ENCODE assay signal across 19 cellular contexts in the genomic region with DNA sequence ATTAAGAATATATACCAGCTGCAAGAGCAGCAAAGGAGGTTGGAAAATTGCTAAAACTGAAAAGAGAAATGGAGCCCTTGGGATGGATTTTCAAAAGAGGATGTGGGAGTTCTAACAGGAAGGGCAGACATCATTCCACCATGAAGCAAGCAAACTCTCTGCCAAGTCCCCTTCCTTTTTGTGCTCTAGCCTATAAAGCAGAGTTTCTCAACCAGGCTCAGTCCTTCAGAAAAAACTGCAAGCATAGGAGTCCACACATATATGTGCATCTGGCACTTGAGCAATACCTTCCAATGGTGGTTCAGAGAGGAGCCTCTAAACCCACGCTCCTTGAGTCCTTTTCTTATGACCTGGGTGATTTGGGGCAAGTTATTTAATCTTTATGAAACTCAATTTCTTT.
"Had no signal": no experiment of that assay in that cellular context is flagged by ENCODE, and none has a peak within 500 bp of the region (broad histone marks: within the 10 kb centered on the region; RNA-seq: fewer than 3 reads in every experiment).

No MANE protein-coding gene starts in this region.

- H3K36me3 Mint-ChIP-seq: activated naive CD4-positive, alpha-beta T cell treated with anti-CD3 and anti-CD28 coated beads, Interleukin-2, amount 50 U/mL, for 72 hours; mesothelial cell of epicardium; stimulated activated memory B cell treated with anti-CD40 and anti-IgM and Interleukin-4, amounts not matched to agents 10 μg/mL and 1 μg/mL and 100 μg/mL, for 72 hours had no signal

- DNase-seq: activated B cell treated with CpG ODN at 0.5 μM for 24 hours; activated CD4-positive, alpha-beta T cell treated with anti-CD3 and anti-CD28 coated beads for 48 hours; activated CD8-positive, alpha-beta T cell treated with anti-CD3 and anti-CD28 coated beads for 36 hours; activated gamma-delta T cell; activated T-cell treated with anti-CD3 and anti-CD28 coated beads, Interleukin-2, amount 50 U/mL, for 72 hours; central memory CD4-positive, alpha-beta T cell; colonic mucosa; effector CD8-positive, alpha-beta T cell; esophagus squamous epithelium; kidney glomerular epithelial cell; ovary; stimulated activated CD4-positive, alpha-beta T cell treated with anti-CD3 and anti-CD28 coated beads, Interleukin-12 subunit alpha, Interleukin-12 subunit beta, amount 100 ng/mL, for 4 hours; tibial artery had no signal

- H3K27ac ChIP-seq: colonic mucosa, esophagus squamous epithelium, ovary, tibial artery, vagina had no signal

- H3K27ac Mint-ChIP-seq: activated B cell treated with CpG ODN at 0.5 μM for 24 hours; activated CD8-positive, alpha-beta T cell treated with anti-CD3 and anti-CD28 coated beads for 36 hours; activated naive CD4-positive, alpha-beta T cell treated with anti-CD3 and anti-CD28 coated beads, Interleukin-2, amount 50 U/mL, for 72 hours; activated T-cell treated with anti-CD3 and anti-CD28 coated beads, Interleukin-2, amount 50 U/mL, for 72 hours; mesothelial cell of epicardium; stimulated activated memory B cell treated with anti-CD40 and anti-IgM and Interleukin-4, amounts not matched to agents 10 μg/mL and 1 μg/mL and 100 μg/mL, for 72 hours; T-helper 1 cell treated with Interleukin-12 subunit alpha and Interleukin-12 subunit beta and Interleukin-4 antibody, amounts not matched to agents 30 μg/mL and 1 μg/mL, for 36 hours had no signal

- H3K36me3 ChIP-seq: colonic mucosa, esophagus squamous epithelium, ovary, tibial artery, vagina had no signal

- H3K4me1 ChIP-seq: colonic mucosa, esophagus squamous epithelium, tibial artery, vagina had no signal

- H3K4me3 Mint-ChIP-seq: activated B cell treated with CpG ODN at 0.5 μM for 24 hours; activated CD8-positive, alpha-beta T cell treated with anti-CD3 and anti-CD28 coated beads for 36 hours; activated T-cell treated with anti-CD3 and anti-CD28 coated beads, Interleukin-2, amount 50 U/mL, for 72 hours; mesothelial cell of epicardium; stimulated activated memory B cell treated with anti-CD40 and anti-IgM and Interleukin-4, amounts not matched to agents 10 μg/mL and 1 μg/mL and 100 μg/mL, for 72 hours; T-helper 1 cell treated with Interleukin-12 subunit alpha and Interleukin-12 subunit beta and Interleukin-4 antibody, amounts not matched to agents 30 μg/mL and 1 μg/mL, for 36 hours had no signal

- H3K4me1 Mint-ChIP-seq: activated B cell treated with CpG ODN at 0.5 μM for 24 hours; mesothelial cell of epicardium; stimulated activated memory B cell treated with anti-CD40 and anti-IgM and Interleukin-4, amounts not matched to agents 10 μg/mL and 1 μg/mL and 100 μg/mL, for 72 hours had no signal

- H3K27me3 ChIP-seq: colonic mucosa, esophagus squamous epithelium, ovary, tibial artery, vagina had no signal

- H3K4me3 ChIP-seq: colonic mucosa, esophagus squamous epithelium, lung, ovary, tibial artery, vagina had no signal

- H3K9me3 Mint-ChIP-seq: T-helper 1 cell treated with Interleukin-12 subunit alpha and Interleukin-12 subunit beta and Interleukin-4 antibody, amounts not matched to agents 30 μg/mL and 1 μg/mL, for 36 hours had no signal

- ATAC-seq: activated CD8-positive, alpha-beta T cell treated with anti-CD3 and anti-CD28 coated beads for 36 hours; activated naive CD4-positive, alpha-beta T cell treated with anti-CD3 and anti-CD28 coated beads, Interleukin-2, amount 50 U/mL, for 72 hours; activated T-cell treated with anti-CD3 and anti-CD28 coated beads, Interleukin-2, amount 50 U/mL, for 72 hours; stimulated activated memory B cell treated with anti-CD40 and anti-IgM and Interleukin-4, amounts not matched to agents 10 μg/mL and 1 μg/mL and 100 μg/mL, for 72 hours had no signal

- H3K9me3 ChIP-seq: colonic mucosa, ovary, tibial artery had no signal
